Comparison of ENCODE assay signal across 12 cellular contexts in genomic region chr17:76079577-76080206, GRCh38. TPM values are rescaled to one million over a fixed set of nuclear protein-coding genes. Genes with fewer than 3 reads are reported as not detected.
DNase-seq lines count a peak whose midpoint lies in the region; ATAC-seq, FAIRE-seq and TF ChIP-seq lines count a peak whose summit lies in the region.
"Had no signal": no experiment of that assay in that cellular context is flagged by ENCODE, and none has a peak within 500 bp of the region (broad histone marks: within the 10 kb centered on the region; RNA-seq: fewer than 3 reads in every experiment).

No MANE protein-coding gene starts in this region.

- TF ChIP-seq CTCF in epithelial cell of proximal tubule (conservative IDR thresholded peaks at IDR 0.05; ENCODE audit: low read depth, low read length) (peak; percentile 14), psoas muscle (IDR thresholded peaks at IDR 0.05) (no peak), D721Med (IDR thresholded peaks at IDR 0.05; ENCODE audit: insufficient read depth, missing control alignments) (no peak)

- no peak overlapping the region for H3K4me3 Mint-ChIP-seq in activated T-cell treated with anti-CD3 and anti-CD28 coated beads, Interleukin-2, amount 50 U/mL, for 4 hours

- H3K9me3 Mint-ChIP-seq in activated T-cell treated with anti-CD3 and anti-CD28 coated beads, Interleukin-2, amount 50 U/mL, for 4 hours: no peaks in the 10 kb centered on the region

- H3K36me3 Mint-ChIP-seq in activated T-cell treated with anti-CD3 and anti-CD28 coated beads, Interleukin-2, amount 50 U/mL, for 4 hours (ENCODE audit: insufficient read depth): peaks cover 11% of the 10 kb centered on the region

- no peak overlapping the region for H3K27ac ChIP-seq in psoas muscle
- H3K27ac ChIP-seq: spleen had no signal

- peaks cover 44% of the 10 kb centered on the region for H3K4me1 Mint-ChIP-seq in activated T-cell treated with anti-CD3 and anti-CD28 coated beads, Interleukin-2, amount 50 U/mL, for 4 hours (ENCODE audit: low read depth)

- in situ Hi-C loops in KBM-7 (cut with MboI; ENCODE audit: low pct_unique_long_range_greater_than_20kb, low sequenced_read_pairs): no loop called here

- no peak overlapping the region for H3K4me3 ChIP-seq in epithelial cell of proximal tubule (ENCODE audit: low read depth, low read length)
- H3K4me3 ChIP-seq in psoas muscle: no peak overlapping the region
- H3K4me3 ChIP-seq: lung, spleen had no signal

- peaks cover 0 to 46% (median 31%) of the 10 kb centered on the region in 3 donors for H3K27me3 ChIP-seq in psoas muscle (ENCODE audit: insufficient read depth in 3 of 3, low read length in 2 of 3)

- peaks cover 34% of the 10 kb centered on the region for H3K27me3 Mint-ChIP-seq in activated T-cell treated with anti-CD3 and anti-CD28 coated beads, Interleukin-2, amount 50 U/mL, for 4 hours (ENCODE audit: low read depth)

- intact Hi-C loops in psoas muscle (cut with DNase I): no loop called here

- DNase-seq in activated T-cell treated with anti-CD3 and anti-CD28 coated beads, Interleukin-2, amount 50 U/mL, for 4 hours: no peak
- DNase-seq in activated T-cell treated with anti-CD3 and anti-CD28 coated beads for 4 hours (no peak), KBM-7 (peak; percentile 32), epithelial cell of proximal tubule (ENCODE audit: low read depth) (no peak), psoas muscle (no peak), NCI-H1436 treated with DMSO at 0.1 percent for 48 hours (lab: John Stamatoyannopoulos, UW) (no peak), D721Med (ENCODE audit: insufficient read length, low spot score) (no peak), inferior parietal cortex (ENCODE audit: extremely low spot score) (no peak)
- DNase-seq: Caco-2, spleen had no signal

- peaks cover 23% of the 10 kb centered on the region for H3K4me1 ChIP-seq in psoas muscle
- H3K4me1 ChIP-seq: Caco-2 had no signal

- H3K36me3 ChIP-seq in psoas muscle (ENCODE audit: insufficient read depth in 1 of 2, low read depth in 1 of 2): peaks cover 0 to 25% of the 10 kb centered on the region in 2 donors

- peak; percentile 19 to 39 for ATAC-seq in activated T-cell treated with anti-CD3 and anti-CD28 coated beads, Interleukin-2, amount 50 U/mL, for 4 hours
- ATAC-seq in psoas muscle: peak; percentile 7 to 19 (median 18)

- WGBS in psoas muscle, 3 donors: 14 to 18% (median 15%) methylated on average over 14 of the region's 14 CpGs

- FAIRE-seq in D721Med (lab: Jason Lieb, UNC): no peak

- no peaks in the 10 kb centered on the region for H3K9me3 ChIP-seq in psoas muscle
- H3K9me3 ChIP-seq: Caco-2, spleen had no signal

RNA-seq across cellular contexts. Expression of gene ZACN, which starts 0.7 kb away (rescaled TPM):
- 1 to 10 TPM; 4.9 to 9.7 (median 8.1) TPM for total RNA-seq in activated T-cell treated with anti-CD3 and anti-CD28 coated beads, Interleukin-2, amount 50 U/mL, for 4 hours
- total RNA-seq in epithelial cell of proximal tubule (not detected in 2 replicates), psoas muscle (under 1 TPM in 1 of 4 donors, not detected in 3; 0.08 TPM)
- polyA plus RNA-seq in psoas muscle: 1 to 10 TPM in 2 of 3 donors, under 1 TPM in 1; 0.98 to 1.6 (median 1.4) TPM
- total RNA-seq: temporal lobe had no signal

RNA-seq across cellular contexts. Expression of gene GALR2, which starts 5.1 kb away (rescaled TPM):
- 10 to 100 TPM in 2 of 3 donors, 1 to 10 TPM in 1; 6.1 to 12.6 (median 10.2) TPM for total RNA-seq in activated T-cell treated with anti-CD3 and anti-CD28 coated beads, Interleukin-2, amount 50 U/mL, for 4 hours
- total RNA-seq in epithelial cell of proximal tubule (0.07 and 0.17 TPM in 2 replicates), psoas muscle (under 1 TPM in 1 of 4 donors, not detected in 3; 0.22 TPM)
- under 1 TPM; 0.05 to 0.16 (median 0.13) TPM for polyA plus RNA-seq in psoas muscle
- total RNA-seq: temporal lobe had no signal

RNA-seq across cellular contexts. Expression of gene SRP68, which starts 7.4 kb away (rescaled TPM):
- 100 to 1,000 TPM in 2 of 3 donors, 10 to 100 TPM in 1; 88.4 to 114 (median 105) TPM for total RNA-seq in activated T-cell treated with anti-CD3 and anti-CD28 coated beads, Interleukin-2, amount 50 U/mL, for 4 hours
- total RNA-seq in epithelial cell of proximal tubule (15.3 and 32.6 TPM in 2 replicates), psoas muscle (100 to 1,000 TPM in 2 of 4 donors, 10 to 100 TPM in 2; 87.3 to 117 (median 104) TPM)
- 100 to 1,000 TPM in 1 of 3 donors, 10 to 100 TPM in 2; 72.4 to 141 (median 88.8) TPM for polyA plus RNA-seq in psoas muscle

RNA-seq across cellular contexts. Expression of gene EXOC7, which starts 23.9 kb away (rescaled TPM):
- 100 to 1,000 TPM in 1 of 3 donors, 10 to 100 TPM in 2; 89.9 to 106 (median 91.0) TPM for total RNA-seq in activated T-cell treated with anti-CD3 and anti-CD28 coated beads, Interleukin-2, amount 50 U/mL, for 4 hours
- total RNA-seq in epithelial cell of proximal tubule (39.6 and 66.6 TPM in 2 replicates), psoas muscle (10 to 100 TPM; 56.0 to 61.0 (median 58.3) TPM)
- polyA plus RNA-seq in psoas muscle: 10 to 100 TPM; 26.3 to 51.6 (median 43.7) TPM

RNA-seq across cellular contexts. Expression of gene EVPL, which starts 52.6 kb away (rescaled TPM):
- total RNA-seq in activated T-cell treated with anti-CD3 and anti-CD28 coated beads, Interleukin-2, amount 50 U/mL, for 4 hours: under 1 TPM; 0.11 to 0.18 (median 0.11) TPM
- total RNA-seq in epithelial cell of proximal tubule (22.2 and 24.8 TPM in 2 replicates), psoas muscle (under 1 TPM in 3 of 4 donors, not detected in 1; 0.16 to 0.36 (median 0.19) TPM)
- under 1 TPM; 0.03 to 0.07 (median 0.05) TPM for polyA plus RNA-seq in psoas muscle
